In genomic region chr14:64732536-64733120, GRCh38 we compare ENCODE assay signal across 21 cellular contexts. TPM values are rescaled to one million over a fixed set of nuclear protein-coding genes. Genes with fewer than 3 reads are reported as not detected.
DNase-seq lines count a peak whose midpoint lies in the region; ATAC-seq, FAIRE-seq and TF ChIP-seq lines count a peak whose summit lies in the region.
"Had no signal": no experiment of that assay in that cellular context is flagged by ENCODE, and none has a peak within 500 bp of the region (broad histone marks: within the 10 kb centered on the region; RNA-seq: fewer than 3 reads in every experiment).

No MANE protein-coding gene starts in this region.

- H3K9me3 ChIP-seq in ascending aorta (no peaks in the 10 kb centered on the region), kidney (ENCODE audit: control insufficient read depth in 1 of 2, low read length in 2 of 2) (no peaks in the 10 kb centered on the region), trophoblast cell (ENCODE audit: insufficient read depth, low read depth, low read length) (no peaks in the 10 kb centered on the region), uterus (no peaks in the 10 kb centered on the region)
- H3K9me3 ChIP-seq: A549, SJSA1 had no signal

- no peak overlapping the region for H3K23ac ChIP-seq in trophoblast cell (ENCODE audit: low read length)

- ATAC-seq in HG02970 (IDR thresholded peaks at IDR 0.05; ENCODE audit: low FRiP score, unreplicated experiment): no peak
- ATAC-seq: Panc1 had no signal

- DNase-seq in RWPE1 (ENCODE audit: low spot score) (no peak), ascending aorta (ENCODE audit: low spot score in 2 of 2) (no peak), kidney (peak; percentile 52), trophoblast cell (no peak), NCI-H1417 (lab: John Stamatoyannopoulos, UW) (no peak), Kasumi-1 (lab: John Stamatoyannopoulos, UW) (no peak), uterus (no peak)
- DNase-seq: DMS79, KBM-7, NCI-H1092, NCI-H1436 treated with DMSO at 0.1 percent for 48 hours, NCI-H2029, NCI-H226, NCI-H510A treated with DMSO at 0.1 percent for 48 hours, NCI-H774 had no signal

- H4K12ac ChIP-seq in trophoblast cell (ENCODE audit: low read depth, low read length): no peak overlapping the region

- peaks cover 47 to 65% of the 10 kb centered on the region in 2 donors for H3K36me3 ChIP-seq in ascending aorta
- H3K36me3 ChIP-seq in kidney (ENCODE audit: control insufficient read depth in 1 of 2, insufficient read depth in 2 of 2, low read length in 2 of 2): peaks cover 35 to 47% of the 10 kb centered on the region in 2 donors
- peaks cover 80 to 82% of the 10 kb centered on the region in 2 experiments for H3K36me3 ChIP-seq in trophoblast cell (ENCODE audit: control insufficient read depth in 1 of 2, insufficient read depth in 2 of 2, low read length in 2 of 2)
- H3K36me3 ChIP-seq in uterus: no peaks in the 10 kb centered on the region

- CTCF ChIA-PET in RWPE1 (lab: Yijun Ruan, JAX): interaction anchor here (0.6 to 0.7 kb wide), 2 partner anchors 10 to 186 kb away, joined by 3 to 4 read pairs; no protein-coding TSS in a partner anchor

- no peak for TF ChIP-seq POLR2A in uterus (IDR thresholded peaks at IDR 0.05)

- H3K18ac ChIP-seq in trophoblast cell (ENCODE audit: low read length): no peak overlapping the region

- H3K9ac ChIP-seq in kidney (ENCODE audit: low read length in 2 of 2) (no peak overlapping the region), trophoblast cell (ENCODE audit: low read length) (no peak overlapping the region)

- no peak for TF ChIP-seq CTCF in RWPE1 (conservative IDR thresholded peaks at IDR 0.05; ENCODE audit: low read depth)
- TF ChIP-seq CTCF in ascending aorta (IDR thresholded peaks at IDR 0.05): no peak
- TF ChIP-seq CTCF in kidney (IDR thresholded peaks at IDR 0.05; ENCODE audit: borderline replicate concordance, extremely low read depth, insufficient read depth): no peak
- TF ChIP-seq CTCF in uterus (IDR thresholded peaks at IDR 0.05): no peak

- H3K79me2 ChIP-seq in trophoblast cell (ENCODE audit: control insufficient read depth, insufficient read depth, low read length, poor library complexity): peaks cover 3% of the 10 kb centered on the region

- H3K4ac ChIP-seq in trophoblast cell (ENCODE audit: low read depth, low read length): no peak overlapping the region

- H3K27ac ChIP-seq in RWPE1 (peak overlapping the region; percentile 94), ascending aorta (peak overlapping the region; percentile 70 to 72), kidney (ENCODE audit: low read depth in 2 of 2, low read length in 2 of 2) (no peak overlapping the region), trophoblast cell (ENCODE audit: low read depth, low read length) (no peak overlapping the region), uterus (no peak overlapping the region)
- H3K27ac ChIP-seq: A549, HL-60, SJSA1 had no signal

- H3K27me3 ChIP-seq in ascending aorta (no peaks in the 10 kb centered on the region), trophoblast cell (ENCODE audit: insufficient read depth, low read length) (no peaks in the 10 kb centered on the region), uterus (no peaks in the 10 kb centered on the region)
- H3K27me3 ChIP-seq: SJSA1 had no signal

- no peak overlapping the region for H4K91ac ChIP-seq in trophoblast cell (ENCODE audit: low read depth, low read length)

- H3K79me1 ChIP-seq in trophoblast cell (ENCODE audit: low read length): peaks cover 6% of the 10 kb centered on the region

- no peak for FAIRE-seq in kidney (lab: Jason Lieb, UNC)
- FAIRE-seq: A549, H54 had no signal

- intact Hi-C loops in ascending aorta (cut with DNase I) (no loop called here), kidney (cut with DNase I) (no loop called here), uterus (cut with DNase I; ENCODE audit: low total_unique reads) (no loop called here)

- no peak overlapping the region for H2BK120ac ChIP-seq in trophoblast cell (ENCODE audit: insufficient read depth, low read length, poor library complexity)

- no CpG with 5 or more reads among the region's 14 CpGs for WGBS in trophoblast cell (ENCODE audit: extremely low coverage, insufficient coverage, insufficient read length)

- H3K4me2 ChIP-seq in trophoblast cell (ENCODE audit: low read length): no peak overlapping the region
- H3K4me2 ChIP-seq: A549 had no signal

- no peak overlapping the region for H3K14ac ChIP-seq in trophoblast cell (ENCODE audit: low read length)

- POLR2A ChIA-PET in RWPE1 (lab: Yijun Ruan, JAX; ENCODE audit: low non-redundant PET): no interaction called here

- H2BK5ac ChIP-seq in trophoblast cell (ENCODE audit: low read depth, low read length, poor library complexity): no peak overlapping the region

- H3K4me1 ChIP-seq in ascending aorta: peaks cover 7 to 11% of the 10 kb centered on the region in 2 donors
- peaks cover 16 to 17% of the 10 kb centered on the region in 2 donors for H3K4me1 ChIP-seq in kidney (ENCODE audit: control insufficient read depth in 1 of 2, insufficient read depth in 1 of 2, low read depth in 1 of 2, low read length in 2 of 2)
- peaks cover 8 to 14% of the 10 kb centered on the region in 2 experiments for H3K4me1 ChIP-seq in trophoblast cell (ENCODE audit: control insufficient read depth in 1 of 2, insufficient read depth in 2 of 2, low read length in 2 of 2)
- peaks cover 0 to 4% of the 10 kb centered on the region in 2 donors for H3K4me1 ChIP-seq in uterus
- H3K4me1 ChIP-seq: SJSA1 had no signal

- no peak overlapping the region for H3K4me3 ChIP-seq in ascending aorta
- H3K4me3 ChIP-seq in kidney (ENCODE audit: low read length in 2 of 2): no peak overlapping the region
- H3K4me3 ChIP-seq in trophoblast cell (ENCODE audit: low read depth, low read length): peak overlapping the region; percentile 11
- H3K4me3 ChIP-seq in uterus: no peak overlapping the region
- H3K4me3 ChIP-seq: A549, SJSA1 had no signal

- no peak overlapping the region for H4K8ac ChIP-seq in trophoblast cell (ENCODE audit: low read depth, low read length)

- H2AK5ac ChIP-seq in trophoblast cell (ENCODE audit: low read length): no peak overlapping the region

- H2AFZ ChIP-seq in trophoblast cell (ENCODE audit: insufficient read depth, low read length, poor library complexity): no peak overlapping the region

- no peak overlapping the region for H2BK12ac ChIP-seq in trophoblast cell (ENCODE audit: low read length)

RNA-seq across cellular contexts. Expression of gene PLEKHG3, which starts 28.4 kb away (rescaled TPM):
- total RNA-seq in ascending aorta: 134 TPM
- total RNA-seq in kidney: 127 TPM
- polyA plus RNA-seq in kidney (ENCODE audit: insufficient read depth, low read depth, low replicate concordance): 51.9 TPM
- polyA plus RNA-seq in trophoblast cell (2013): 54.5 and 57.2 TPM in 2 replicates
- total RNA-seq in uterus: 100 to 1,000 TPM in 1 of 4 donors, 10 to 100 TPM in 3; 40.5 to 178 (median 59.7) TPM

Comparison
In these comparisons a context has a peak if more than half of its experiments do, and no peak if none do; other contexts are left out.
1. H3K27ac ChIP-seq: peak in RWPE1 (single experiment) and ascending aorta (2 of 2); none in kidney (0 of 2), trophoblast cell (single experiment) and uterus (0 of 2).